ENCODE assay signal across 2 cellular contexts in the genomic region with DNA sequence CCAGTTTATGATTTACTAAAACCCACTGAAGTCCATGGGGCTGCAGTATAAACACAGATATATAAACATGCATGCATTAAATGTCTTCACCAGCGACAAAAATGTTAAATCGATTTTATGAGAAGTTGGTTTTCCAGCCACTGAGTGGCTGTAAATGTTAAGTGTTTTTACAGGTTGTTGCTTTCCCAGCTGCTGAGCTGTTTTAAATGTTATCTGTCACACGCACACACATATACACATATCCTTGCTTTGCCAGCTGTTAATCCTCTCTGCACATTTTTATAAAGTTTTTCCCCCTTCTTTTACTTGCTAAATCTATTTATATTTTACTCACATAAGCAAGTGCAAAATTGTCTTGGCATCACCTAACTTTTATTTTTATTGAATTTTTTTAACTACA.
TF ChIP-seq lines count a peak whose summit lies in the region.

No MANE protein-coding gene starts in this region.

TF ChIP-seq in HEK293, 187 proteins besides CTCF, POLR2A, EP300 and RAD21 (continued from another document and continues in another):
- TF ChIP-seq, protein P1, sequence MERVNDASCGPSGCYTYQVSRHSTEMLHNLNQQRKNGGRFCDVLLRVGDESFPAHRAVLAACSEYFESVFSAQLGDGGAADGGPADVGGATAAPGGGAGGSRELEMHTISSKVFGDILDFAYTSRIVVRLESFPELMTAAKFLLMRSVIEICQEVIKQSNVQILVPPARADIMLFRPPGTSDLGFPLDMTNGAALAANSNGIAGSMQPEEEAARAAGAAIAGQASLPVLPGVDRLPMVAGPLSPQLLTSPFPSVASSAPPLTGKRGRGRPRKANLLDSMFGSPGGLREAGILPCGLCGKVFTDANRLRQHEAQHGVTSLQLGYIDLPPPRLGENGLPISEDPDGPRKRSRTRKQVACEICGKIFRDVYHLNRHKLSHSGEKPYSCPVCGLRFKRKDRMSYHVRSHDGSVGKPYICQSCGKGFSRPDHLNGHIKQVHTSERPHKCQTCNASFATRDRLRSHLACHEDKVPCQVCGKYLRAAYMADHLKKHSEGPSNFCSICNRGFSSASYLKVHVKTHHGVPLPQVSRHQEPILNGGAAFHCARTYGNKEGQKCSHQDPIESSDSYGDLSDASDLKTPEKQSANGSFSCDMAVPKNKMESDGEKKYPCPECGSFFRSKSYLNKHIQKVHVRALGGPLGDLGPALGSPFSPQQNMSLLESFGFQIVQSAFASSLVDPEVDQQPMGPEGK (tag by site-specific recombination; IDR thresholded peaks at IDR 0.05) = no peak
- TF ChIP-seq, protein P2, sequence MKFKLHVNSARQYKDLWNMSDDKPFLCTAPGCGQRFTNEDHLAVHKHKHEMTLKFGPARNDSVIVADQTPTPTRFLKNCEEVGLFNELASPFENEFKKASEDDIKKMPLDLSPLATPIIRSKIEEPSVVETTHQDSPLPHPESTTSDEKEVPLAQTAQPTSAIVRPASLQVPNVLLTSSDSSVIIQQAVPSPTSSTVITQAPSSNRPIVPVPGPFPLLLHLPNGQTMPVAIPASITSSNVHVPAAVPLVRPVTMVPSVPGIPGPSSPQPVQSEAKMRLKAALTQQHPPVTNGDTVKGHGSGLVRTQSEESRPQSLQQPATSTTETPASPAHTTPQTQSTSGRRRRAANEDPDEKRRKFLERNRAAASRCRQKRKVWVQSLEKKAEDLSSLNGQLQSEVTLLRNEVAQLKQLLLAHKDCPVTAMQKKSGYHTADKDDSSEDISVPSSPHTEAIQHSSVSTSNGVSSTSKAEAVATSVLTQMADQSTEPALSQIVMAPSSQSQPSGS (tag by site-specific recombination; IDR thresholded peaks at IDR 0.05; ENCODE audit: low read depth) = no peak
- TF ChIP-seq BCL11B (tag by site-specific recombination; IDR thresholded peaks at IDR 0.05; ENCODE audit: low read depth) (peak; percentile 61; the same call in 1 of the 2 replicates), SCRT2 (tag by site-specific recombination; IDR thresholded peaks at IDR 0.05) (peak; percentile 70), ZNF843 (tag by site-specific recombination; IDR thresholded peaks at IDR 0.05) (peak; percentile 83), GLIS1 (tag by site-specific recombination; IDR thresholded peaks at IDR 0.05) (0 out of 2 replicates have a peak, but pooled peaks have one; percentile 8), ZEB2 (tag by site-specific recombination; IDR thresholded peaks at IDR 0.05) (no peak), ZNF138 (tag by site-specific recombination; IDR thresholded peaks at IDR 0.05; ENCODE audit: borderline replicate concordance) (no peak), ZNF157 (tag by site-specific recombination; IDR thresholded peaks at IDR 0.05) (no peak), ZNF776 (tag by site-specific recombination; IDR thresholded peaks at IDR 0.05; ENCODE audit: borderline replicate concordance) (no peak), ZSCAN16 (tag by site-specific recombination; IDR thresholded peaks at IDR 0.05) (no peak), ZNF2 (tag by site-specific recombination; IDR thresholded peaks at IDR 0.05) (no peak), BCL11A (tag by site-specific recombination; IDR thresholded peaks at IDR 0.05; ENCODE audit: low read depth) (no peak), IKZF3 (tag by site-specific recombination; IDR thresholded peaks at IDR 0.05) (peak; percentile 76), HOXC10 (CRISPR knock-in tag; IDR thresholded peaks at IDR 0.05) (no peak), ZNF426 (tag by site-specific recombination; IDR thresholded peaks at IDR 0.05) (no peak), EGR2 (tag by site-specific recombination; IDR thresholded peaks at IDR 0.05; ENCODE audit: low read depth) (no peak), OVOL3 (tag by site-specific recombination; IDR thresholded peaks at IDR 0.05) (0 out of 2 replicates have a peak, but pooled peaks have one; percentile 67), ZNF184 (tag by site-specific recombination; IDR thresholded peaks at IDR 0.05) (no peak), ZNF121 (tag by site-specific recombination; IDR thresholded peaks at IDR 0.05) (no peak)
- TF ChIP-seq, protein P3, sequence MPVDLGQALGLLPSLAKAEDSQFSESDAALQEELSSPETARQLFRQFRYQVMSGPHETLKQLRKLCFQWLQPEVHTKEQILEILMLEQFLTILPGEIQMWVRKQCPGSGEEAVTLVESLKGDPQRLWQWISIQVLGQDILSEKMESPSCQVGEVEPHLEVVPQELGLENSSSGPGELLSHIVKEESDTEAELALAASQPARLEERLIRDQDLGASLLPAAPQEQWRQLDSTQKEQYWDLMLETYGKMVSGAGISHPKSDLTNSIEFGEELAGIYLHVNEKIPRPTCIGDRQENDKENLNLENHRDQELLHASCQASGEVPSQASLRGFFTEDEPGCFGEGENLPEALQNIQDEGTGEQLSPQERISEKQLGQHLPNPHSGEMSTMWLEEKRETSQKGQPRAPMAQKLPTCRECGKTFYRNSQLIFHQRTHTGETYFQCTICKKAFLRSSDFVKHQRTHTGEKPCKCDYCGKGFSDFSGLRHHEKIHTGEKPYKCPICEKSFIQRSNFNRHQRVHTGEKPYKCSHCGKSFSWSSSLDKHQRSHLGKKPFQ (tag by site-specific recombination; IDR thresholded peaks at IDR 0.05) = peak; percentile 64
- TF ChIP-seq, protein P4, sequence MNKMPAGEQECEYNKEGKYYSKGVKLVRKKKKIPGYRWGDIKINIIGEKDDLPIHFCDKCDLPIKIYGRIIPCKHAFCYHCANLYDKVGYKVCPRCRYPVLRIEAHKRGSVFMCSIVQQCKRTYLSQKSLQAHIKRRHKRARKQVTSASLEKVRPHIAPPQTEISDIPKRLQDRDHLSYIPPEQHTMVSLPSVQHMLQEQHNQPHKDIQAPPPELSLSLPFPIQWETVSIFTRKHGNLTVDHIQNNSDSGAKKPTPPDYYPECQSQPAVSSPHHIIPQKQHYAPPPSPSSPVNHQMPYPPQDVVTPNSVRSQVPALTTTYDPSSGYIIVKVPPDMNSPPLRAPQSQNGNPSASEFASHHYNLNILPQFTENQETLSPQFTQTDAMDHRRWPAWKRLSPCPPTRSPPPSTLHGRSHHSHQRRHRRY (tag by site-specific recombination; IDR thresholded peaks at IDR 0.05) = no peak

TF ChIP-seq in K562, 482 proteins besides CTCF, POLR2A, EP300 and RAD21 (continued from another document and continues in another):
- TF ChIP-seq, protein P5, sequence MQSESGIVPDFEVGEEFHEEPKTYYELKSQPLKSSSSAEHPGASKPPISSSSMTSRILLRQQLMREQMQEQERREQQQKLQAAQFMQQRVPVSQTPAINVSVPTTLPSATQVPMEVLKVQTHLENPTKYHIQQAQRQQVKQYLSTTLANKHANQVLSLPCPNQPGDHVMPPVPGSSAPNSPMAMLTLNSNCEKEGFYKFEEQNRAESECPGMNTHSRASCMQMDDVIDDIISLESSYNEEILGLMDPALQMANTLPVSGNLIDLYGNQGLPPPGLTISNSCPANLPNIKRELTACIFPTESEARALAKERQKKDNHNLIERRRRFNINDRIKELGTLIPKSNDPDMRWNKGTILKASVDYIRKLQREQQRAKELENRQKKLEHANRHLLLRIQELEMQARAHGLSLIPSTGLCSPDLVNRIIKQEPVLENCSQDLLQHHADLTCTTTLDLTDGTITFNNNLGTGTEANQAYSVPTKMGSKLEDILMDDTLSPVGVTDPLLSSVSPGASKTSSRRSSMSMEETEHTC (IDR thresholded peaks at IDR 0.05) = no peak
- TF ChIP-seq ARID1B (IDR thresholded peaks at IDR 0.05) (peak; percentile 65), ZBTB7A (IDR thresholded peaks at IDR 0.05; ENCODE audit: borderline replicate concordance, control insufficient read depth, low read depth, low read length) (no peak), ZFP36 (IDR thresholded peaks at IDR 0.05; ENCODE audit: low read depth, low read length, partially characterized antibody) (no peak), MAFK (IDR thresholded peaks at IDR 0.05; ENCODE audit: low read length) (no peak), SRF (CRISPR knock-in tag; IDR thresholded peaks at IDR 0.05) (no peak), MAFG (tag; conservative IDR thresholded peaks at IDR 0.05) (no peak), PCBP1 (IDR thresholded peaks at IDR 0.05; ENCODE audit: low read depth, low read length, poor library complexity, severe bottlenecking) (no peak), ZNF584 (CRISPR knock-in tag; IDR thresholded peaks at IDR 0.05; ENCODE audit: low read depth) (no peak), WHSC1 (IDR thresholded peaks at IDR 0.05; ENCODE audit: low read length) (no peak), DIDO1 (tag; IDR thresholded peaks at IDR 0.05; ENCODE audit: low read depth) (no peak), NFIX (CRISPR knock-in tag; IDR thresholded peaks at IDR 0.05; ENCODE audit: low read depth) (no peak), ZNF239 (CRISPR knock-in tag; IDR thresholded peaks at IDR 0.05) (no peak), ESRRB (CRISPR knock-in tag; IDR thresholded peaks at IDR 0.05; ENCODE audit: borderline replicate concordance) (no peak), ZNF644 (tag; IDR thresholded peaks at IDR 0.05; ENCODE audit: low read depth) (no peak), CBFA2T3 (IDR thresholded peaks at IDR 0.05) (peak; percentile 81), E2F3 (CRISPR knock-in tag; IDR thresholded peaks at IDR 0.05) (no peak), CCAR2 (IDR thresholded peaks at IDR 0.05; ENCODE audit: low read depth, low read length) (no peak), SMAD2 (IDR thresholded peaks at IDR 0.05; ENCODE audit: low read depth, low read length) (no peak), SMAD4 (CRISPR knock-in tag; conservative IDR thresholded peaks at IDR 0.05) (no peak), BRCA1 (IDR thresholded peaks at IDR 0.05) (no peak), BRCA1 (CRISPR knock-in tag; IDR thresholded peaks at IDR 0.05) (no peak), EHMT2 (IDR thresholded peaks at IDR 0.05) (no peak), SNRNP70 (optimal IDR thresholded peaks at IDR 0.05; ENCODE audit: low read depth, low read length) (no peak), PML (IDR thresholded peaks at IDR 0.05; ENCODE audit: low read length) (0 out of 2 replicates have a peak, but pooled peaks have one; percentile 23)
- TF ChIP-seq, protein P6, sequence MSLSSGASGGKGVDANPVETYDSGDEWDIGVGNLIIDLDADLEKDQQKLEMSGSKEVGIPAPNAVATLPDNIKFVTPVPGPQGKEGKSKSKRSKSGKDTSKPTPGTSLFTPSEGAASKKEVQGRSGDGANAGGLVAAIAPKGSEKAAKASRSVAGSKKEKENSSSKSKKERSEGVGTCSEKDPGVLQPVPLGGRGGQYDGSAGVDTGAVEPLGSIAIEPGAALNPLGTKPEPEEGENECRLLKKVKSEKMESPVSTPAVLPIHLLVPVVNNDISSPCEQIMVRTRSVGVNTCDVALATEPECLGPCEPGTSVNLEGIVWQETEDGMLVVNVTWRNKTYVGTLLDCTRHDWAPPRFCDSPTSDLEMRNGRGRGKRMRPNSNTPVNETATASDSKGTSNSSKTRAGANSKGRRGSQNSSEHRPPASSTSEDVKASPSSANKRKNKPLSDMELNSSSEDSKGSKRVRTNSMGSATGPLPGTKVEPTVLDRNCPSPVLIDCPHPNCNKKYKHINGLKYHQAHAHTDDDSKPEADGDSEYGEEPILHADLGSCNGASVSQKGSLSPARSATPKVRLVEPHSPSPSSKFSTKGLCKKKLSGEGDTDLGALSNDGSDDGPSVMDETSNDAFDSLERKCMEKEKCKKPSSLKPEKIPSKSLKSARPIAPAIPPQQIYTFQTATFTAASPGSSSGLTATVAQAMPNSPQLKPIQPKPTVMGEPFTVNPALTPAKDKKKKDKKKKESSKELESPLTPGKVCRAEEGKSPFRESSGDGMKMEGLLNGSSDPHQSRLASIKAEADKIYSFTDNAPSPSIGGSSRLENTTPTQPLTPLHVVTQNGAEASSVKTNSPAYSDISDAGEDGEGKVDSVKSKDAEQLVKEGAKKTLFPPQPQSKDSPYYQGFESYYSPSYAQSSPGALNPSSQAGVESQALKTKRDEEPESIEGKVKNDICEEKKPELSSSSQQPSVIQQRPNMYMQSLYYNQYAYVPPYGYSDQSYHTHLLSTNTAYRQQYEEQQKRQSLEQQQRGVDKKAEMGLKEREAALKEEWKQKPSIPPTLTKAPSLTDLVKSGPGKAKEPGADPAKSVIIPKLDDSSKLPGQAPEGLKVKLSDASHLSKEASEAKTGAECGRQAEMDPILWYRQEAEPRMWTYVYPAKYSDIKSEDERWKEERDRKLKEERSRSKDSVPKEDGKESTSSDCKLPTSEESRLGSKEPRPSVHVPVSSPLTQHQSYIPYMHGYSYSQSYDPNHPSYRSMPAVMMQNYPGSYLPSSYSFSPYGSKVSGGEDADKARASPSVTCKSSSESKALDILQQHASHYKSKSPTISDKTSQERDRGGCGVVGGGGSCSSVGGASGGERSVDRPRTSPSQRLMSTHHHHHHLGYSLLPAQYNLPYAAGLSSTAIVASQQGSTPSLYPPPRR (CRISPR knock-in tag; IDR thresholded peaks at IDR 0.05; ENCODE audit: borderline replicate concordance) = no peak
- TF ChIP-seq, protein P7, sequence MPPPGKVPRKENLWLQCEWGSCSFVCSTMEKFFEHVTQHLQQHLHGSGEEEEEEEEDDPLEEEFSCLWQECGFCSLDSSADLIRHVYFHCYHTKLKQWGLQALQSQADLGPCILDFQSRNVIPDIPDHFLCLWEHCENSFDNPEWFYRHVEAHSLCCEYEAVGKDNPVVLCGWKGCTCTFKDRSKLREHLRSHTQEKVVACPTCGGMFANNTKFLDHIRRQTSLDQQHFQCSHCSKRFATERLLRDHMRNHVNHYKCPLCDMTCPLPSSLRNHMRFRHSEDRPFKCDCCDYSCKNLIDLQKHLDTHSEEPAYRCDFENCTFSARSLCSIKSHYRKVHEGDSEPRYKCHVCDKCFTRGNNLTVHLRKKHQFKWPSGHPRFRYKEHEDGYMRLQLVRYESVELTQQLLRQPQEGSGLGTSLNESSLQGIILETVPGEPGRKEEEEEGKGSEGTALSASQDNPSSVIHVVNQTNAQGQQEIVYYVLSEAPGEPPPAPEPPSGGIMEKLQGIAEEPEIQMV (tag; conservative IDR thresholded peaks at IDR 0.05; ENCODE audit: low read depth) = no peak
- TF ChIP-seq, protein P8, sequence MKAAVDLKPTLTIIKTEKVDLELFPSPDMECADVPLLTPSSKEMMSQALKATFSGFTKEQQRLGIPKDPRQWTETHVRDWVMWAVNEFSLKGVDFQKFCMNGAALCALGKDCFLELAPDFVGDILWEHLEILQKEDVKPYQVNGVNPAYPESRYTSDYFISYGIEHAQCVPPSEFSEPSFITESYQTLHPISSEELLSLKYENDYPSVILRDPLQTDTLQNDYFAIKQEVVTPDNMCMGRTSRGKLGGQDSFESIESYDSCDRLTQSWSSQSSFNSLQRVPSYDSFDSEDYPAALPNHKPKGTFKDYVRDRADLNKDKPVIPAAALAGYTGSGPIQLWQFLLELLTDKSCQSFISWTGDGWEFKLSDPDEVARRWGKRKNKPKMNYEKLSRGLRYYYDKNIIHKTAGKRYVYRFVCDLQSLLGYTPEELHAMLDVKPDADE (conservative IDR thresholded peaks at IDR 0.05; ENCODE audit: control insufficient read depth, low read depth, low read length) = no peak
- TF ChIP-seq, protein P9, sequence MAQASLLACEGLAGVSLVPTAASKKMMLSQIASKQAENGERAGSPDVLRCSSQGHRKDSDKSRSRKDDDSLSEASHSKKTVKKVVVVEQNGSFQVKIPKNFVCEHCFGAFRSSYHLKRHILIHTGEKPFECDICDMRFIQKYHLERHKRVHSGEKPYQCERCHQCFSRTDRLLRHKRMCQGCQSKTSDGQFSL (CRISPR knock-in tag; IDR thresholded peaks at IDR 0.05) = no peak
- TF ChIP-seq, protein P9 (tag; IDR thresholded peaks at IDR 0.05) = no peak
